Comparison of ENCODE assay signal across 9 cellular contexts in genomic region chr7:117479480-117480224, GRCh38. TPM values are rescaled to one million over a fixed set of nuclear protein-coding genes. Genes with fewer than 3 reads are reported as not detected.
A peak's percentile ranks its signal among the peaks of the same experiment; 100 is the strongest.
DNase-seq lines count a peak whose midpoint lies in the region; ATAC-seq and TF ChIP-seq lines count a peak whose summit lies in the region.
"Had no signal": no experiment of that assay in that cellular context is flagged by ENCODE, and none has a peak within 500 bp of the region (broad histone marks: within the 10 kb centered on the region; RNA-seq: fewer than 3 reads in every experiment).

Gene CFTR (plus strand): TSS chr7:117480025. CDS start chr7:117480095, 70 bp downstream.

- H3K4me1 Mint-ChIP-seq in brain: peaks cover 17% of the 10 kb centered on the region
- no peaks in the 10 kb centered on the region for H3K4me1 Mint-ChIP-seq in activated CD8-positive, alpha-beta memory T cell treated with anti-CD3 and anti-CD28 coated beads, Interleukin-2, amount 10 ng/mL, durations not matched to agents 7 days and 5 days

- peak within 1 kb of the TSS; percentile 56 for H3K4me3 ChIP-seq in iPS-15b (ENCODE audit: low read depth, low read length)

- DNase-seq in D341Med (ENCODE audit: low spot score) (peak; percentile 6), posterior vena cava (ENCODE audit: low spot score) (peak; percentile 74), SKM-1 treated with dmso at 0.1 percent for 144 hours (lab: John Stamatoyannopoulos, UW; ENCODE audit: unreplicated experiment) (no peak), 8988T (no peak)
- DNase-seq in activated CD8-positive, alpha-beta memory T cell treated with anti-CD3 and anti-CD28 coated beads, Interleukin-2, amount 10 ng/mL, durations not matched to agents 7 days and 5 days: no peak
- DNase-seq: MM.1S had no signal

- ATAC-seq in HG03571 (IDR thresholded peaks at IDR 0.05; ENCODE audit: unreplicated experiment): no peak
- no peak for ATAC-seq in activated CD8-positive, alpha-beta memory T cell treated with anti-CD3 and anti-CD28 coated beads, Interleukin-2, amount 10 ng/mL, durations not matched to agents 7 days and 5 days

- H3K36me3 ChIP-seq in iPS-15b (ENCODE audit: control insufficient read depth, insufficient read depth, low read length): no peaks in the 10 kb centered on the region

- H3K36me3 Mint-ChIP-seq in brain: no peaks in the 10 kb centered on the region
- H3K36me3 Mint-ChIP-seq in activated CD8-positive, alpha-beta memory T cell treated with anti-CD3 and anti-CD28 coated beads, Interleukin-2, amount 10 ng/mL, durations not matched to agents 7 days and 5 days: no peaks in the 10 kb centered on the region

- H3K27ac Mint-ChIP-seq in brain: no peak within 1 kb of the TSS
- no peak within 1 kb of the TSS for H3K27ac Mint-ChIP-seq in activated CD8-positive, alpha-beta memory T cell treated with anti-CD3 and anti-CD28 coated beads, Interleukin-2, amount 10 ng/mL, durations not matched to agents 7 days and 5 days

- no peak for TF ChIP-seq CTCF in brain (conservative IDR thresholded peaks at IDR 0.05)

- peak within 1 kb of the TSS; percentile 5 for H3K9ac ChIP-seq in iPS-15b (ENCODE audit: low read depth, low read length)

- peak within 1 kb of the TSS; percentile 80 to 85 (median 83) for H3K4me3 Mint-ChIP-seq in brain
- no peak within 1 kb of the TSS for H3K4me3 Mint-ChIP-seq in activated CD8-positive, alpha-beta memory T cell treated with anti-CD3 and anti-CD28 coated beads, Interleukin-2, amount 10 ng/mL, durations not matched to agents 7 days and 5 days

- no peaks in the 10 kb centered on the region for H3K9me3 ChIP-seq in iPS-15b (ENCODE audit: control insufficient read depth, insufficient read depth, low read length)

- CTCF ChIA-PET in activated CD8-positive, alpha-beta memory T cell treated with anti-CD3 and anti-CD28 coated beads, Interleukin-2, amount 10 ng/mL, durations not matched to agents 7 days and 5 days (lab: Charles Lee): no interaction called here

- H3K27me3 ChIP-seq in iPS-15b (ENCODE audit: control insufficient read depth, insufficient read depth, low read length): peaks cover 24% of the 10 kb centered on the region

- H3K9me3 Mint-ChIP-seq in brain: no peaks in the 10 kb centered on the region
- H3K9me3 Mint-ChIP-seq in activated CD8-positive, alpha-beta memory T cell treated with anti-CD3 and anti-CD28 coated beads, Interleukin-2, amount 10 ng/mL, durations not matched to agents 7 days and 5 days (ENCODE audit: low read depth): no peaks in the 10 kb centered on the region

- H3K4me1 ChIP-seq in iPS-15b (ENCODE audit: control insufficient read depth, insufficient read depth, low read length): no peaks in the 10 kb centered on the region

- H3K27me3 Mint-ChIP-seq in brain: peaks cover 64% of the 10 kb centered on the region
- peaks cover 27% of the 10 kb centered on the region for H3K27me3 Mint-ChIP-seq in activated CD8-positive, alpha-beta memory T cell treated with anti-CD3 and anti-CD28 coated beads, Interleukin-2, amount 10 ng/mL, durations not matched to agents 7 days and 5 days

- intact Hi-C loops in posterior vena cava (cut with DNase I): no loop called here

RNA-seq across cellular contexts. Expression of gene CFTR, which starts in this region (rescaled TPM):
- polyA plus RNA-seq in brain (ENCODE audit: insufficient read depth, low read depth, low replicate concordance): not detected
- under 1 TPM in 1 of 2 donors, not detected in 1; 0.10 TPM for total RNA-seq in posterior vena cava
- not detected for total RNA-seq in activated CD8-positive, alpha-beta memory T cell treated with anti-CD3 and anti-CD28 coated beads, Interleukin-2, amount 10 ng/mL, durations not matched to agents 7 days and 5 days

Comparison
In these comparisons a context has a peak if more than half of its experiments do, and no peak if none do; other contexts are left out.
1. Peak in DNase-seq in posterior vena cava; RNA of the gene not detected or under 1 TPM.